ENCODE assay signal across 8 cellular contexts in the genomic region with DNA sequence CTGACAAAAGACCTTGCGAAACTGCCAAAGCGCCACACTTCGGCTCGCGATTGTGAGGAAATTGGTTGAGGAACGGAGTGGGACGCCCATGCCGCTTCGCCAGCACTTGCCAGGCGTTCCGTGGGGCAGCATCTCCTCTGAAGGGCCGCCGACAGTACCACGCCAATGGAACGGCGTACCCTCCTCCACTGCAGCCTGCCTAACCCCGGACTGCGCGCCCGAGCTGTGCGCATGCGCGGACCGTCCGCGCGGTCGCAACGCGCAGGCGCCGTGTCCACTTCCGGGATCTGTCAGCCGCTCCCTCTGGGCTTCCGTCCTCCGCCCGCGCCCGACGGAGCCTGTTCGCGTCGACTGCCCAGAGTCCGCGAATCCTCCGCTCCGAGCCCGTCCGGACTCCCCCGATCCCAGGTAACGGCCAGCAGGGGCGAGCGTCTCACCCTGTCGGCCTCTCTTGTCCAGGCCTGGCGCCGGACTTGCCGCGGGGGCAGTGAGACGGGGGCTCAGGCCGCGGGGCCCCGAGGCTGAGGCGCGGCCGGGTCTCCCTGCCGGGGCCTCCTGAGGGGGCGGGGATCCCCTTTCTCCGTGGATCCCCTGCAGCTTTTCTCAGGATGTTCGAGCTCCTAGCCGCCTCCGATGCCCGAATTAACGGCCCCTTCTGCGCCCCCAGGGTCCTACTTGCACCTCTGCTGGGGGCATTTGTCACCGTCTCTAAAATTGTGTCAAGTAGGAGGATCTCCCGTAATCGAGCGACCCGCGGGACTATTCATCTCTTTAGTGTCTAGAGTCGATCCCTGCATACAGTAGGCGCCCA. TPM values are rescaled to one million over a fixed set of nuclear protein-coding genes. Genes with fewer than 3 reads are reported as not detected.
DNase-seq lines count a peak whose midpoint lies in the region; ATAC-seq and TF ChIP-seq lines count a peak whose summit lies in the region.

A gene (plus strand): TSS at position 302 of the 811 bp plus-strand sequence. CDS start 7,456 bp downstream, outside the sequence.

- peak; percentile 38 for DNase-seq in AG04449 (ENCODE audit: low read depth, low spot score)
- peak; percentile 85 for DNase-seq in NCI-H2196 treated with DMSO at 0.1 percent for 48 hours (lab: John Stamatoyannopoulos, UW; ENCODE audit: unreplicated experiment)
- peak; percentile 83 to 92 for DNase-seq in T47D (ENCODE audit: low read depth in 1 of 2, low spot score in 1 of 2)

- H3K27me3 ChIP-seq in skeletal muscle tissue (ENCODE audit: control insufficient read depth in 3 of 3, insufficient read depth in 3 of 3, low read length in 3 of 3), result no peaks in the 10 kb centered on the region

- POLR2A ChIA-PET in AG04449 (lab: Yijun Ruan, JAX), result interaction anchor here (1.0 to 1.2 kb wide), 2 partner anchors 11 to 100 kb away, joined by 3 to 4 read pairs; no protein-coding TSS in a partner anchor

- H3K36me3 ChIP-seq in skeletal muscle tissue (ENCODE audit: control insufficient read depth in 3 of 3, insufficient read depth in 3 of 3, low read length in 3 of 3), result peaks cover 0 to 4% (median 3%) of the 10 kb centered on the region in 3 donors

- peak within 1 kb of the TSS; percentile 94 for H3K27ac ChIP-seq in VCaP
- peak within 1 kb of the TSS; percentile 82 for H3K27ac ChIP-seq in skeletal muscle tissue (ENCODE audit: low read depth, low read length)

- TF ChIP-seq CTCF in AG04449 (IDR thresholded peaks at IDR 0.05; ENCODE audit: insufficient read depth, low read length, missing control alignments), result peak; percentile 61
- peak; percentile 51 for TF ChIP-seq CTCF in VCaP (conservative IDR thresholded peaks at IDR 0.05)

- H3K4me1 ChIP-seq in skeletal muscle tissue (ENCODE audit: control insufficient read depth in 3 of 3, insufficient read depth in 3 of 3, low read length in 3 of 3), result peaks cover 24 to 45% (median 35%) of the 10 kb centered on the region in 3 donors

- CTCF ChIA-PET in AG04449 (lab: Yijun Ruan, JAX), result interaction anchor here (1.0 to 8.1 kb wide), 3 partner anchors 15 to 284 kb away, joined by 4 to 68 read pairs (median 4); no protein-coding TSS in a partner anchor

- H3K9me3 ChIP-seq in iPS-18c (ENCODE audit: control insufficient read depth, insufficient read depth, low read length) (no peaks in the 10 kb centered on the region), skeletal muscle tissue (ENCODE audit: control insufficient read depth in 3 of 3, low read length in 3 of 3) (no peaks in the 10 kb centered on the region)

- peak within 1 kb of the TSS; percentile 90 to 99 (median 98) for H3K9ac ChIP-seq in skeletal muscle tissue (ENCODE audit: low read depth in 1 of 3, low read length in 3 of 3)

- in situ Hi-C loops in T47D (cut with HindIII; ENCODE audit: low pct_unique_long_range_greater_than_20kb, low sequenced_read_pairs), result no loop called here

- H3K4me3 ChIP-seq in AG04449 (ENCODE audit: low read depth, low read length), result peak within 1 kb of the TSS; percentile 98
- peak within 1 kb of the TSS; percentile 98 for H3K4me3 ChIP-seq in iPS-18c (ENCODE audit: insufficient read depth, low read depth, low read length)
- H3K4me3 ChIP-seq in skeletal muscle tissue (ENCODE audit: low read length in 3 of 3), result peak within 1 kb of the TSS; percentile 83 to 100 (median 99)

- ATAC-seq in GM18873 (IDR thresholded peaks at IDR 0.05; ENCODE audit: low FRiP score, unreplicated experiment) (peak; percentile 79), HG03135 (IDR thresholded peaks at IDR 0.05; ENCODE audit: unreplicated experiment) (peak; percentile 89)

RNA-seq across cellular contexts. Expression of the gene that starts here (rescaled TPM):
- total RNA-seq in skeletal muscle tissue, result 53.2 TPM

Comparison
In these comparisons a context has a peak if more than half of its experiments do, and no peak if none do; other contexts are left out.
1. Peak in every context shown above with its lines: DNase-seq, ATAC-seq, H3K4me3 ChIP-seq and H3K27ac ChIP-seq.